Comparison of ENCODE assay signal across 8 cellular contexts in the genomic region with DNA sequence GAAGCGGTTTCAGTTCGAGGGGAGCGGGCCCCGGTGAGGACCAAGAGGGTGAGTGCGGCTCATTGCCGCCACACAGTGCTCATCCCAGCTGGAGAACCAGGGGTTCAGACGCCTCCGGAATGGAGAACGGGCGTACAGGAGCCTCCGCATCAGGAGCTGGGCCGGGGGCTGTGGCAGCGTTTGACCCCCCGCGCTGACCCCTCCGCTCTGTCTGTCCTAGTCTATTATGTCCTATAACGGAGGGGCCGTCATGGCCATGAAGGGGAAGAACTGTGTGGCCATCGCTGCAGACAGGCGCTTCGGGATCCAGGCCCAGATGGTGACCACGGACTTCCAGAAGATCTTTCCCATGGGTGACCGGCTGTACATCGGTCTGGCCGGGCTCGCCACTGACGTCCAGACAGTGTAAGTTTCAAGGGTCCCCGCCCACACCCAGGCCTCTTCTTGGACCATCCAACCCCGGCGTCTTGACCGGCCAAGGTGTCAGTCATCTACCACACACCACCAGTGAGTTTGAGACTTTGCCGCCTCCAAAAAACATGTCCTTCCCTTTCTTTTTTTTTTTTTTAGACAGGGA. TPM values are rescaled to one million over a fixed set of nuclear protein-coding genes. Genes with fewer than 3 reads are reported as not detected.
DNase-seq lines count a peak whose midpoint lies in the region; ATAC-seq and TF ChIP-seq lines count a peak whose summit lies in the region.

No MANE protein-coding gene starts in this region.

- H3K36me3 Mint-ChIP-seq in IgD-negative memory B cell (peaks cover 1% of the 10 kb centered on the region), nephron (ENCODE audit: low read depth) (peaks cover 18% of the 10 kb centered on the region)
- peaks cover 48% of the 10 kb centered on the region for H3K36me3 Mint-ChIP-seq in dendritic cell treated with granulocyte-macrophage colony-stimulating factor and Interleukin-4, amounts not matched to agents 40 ng/mL and 50 ng/mL, for 4 days (ENCODE audit: low read depth)

- intact Hi-C loops in dendritic cell treated with granulocyte-macrophage colony-stimulating factor and Interleukin-4, amounts not matched to agents 40 ng/mL and 50 ng/mL, for 4 days (cut with micrococcal nuclease), result loop anchor here (1.0 to 5.0 kb wide), 2 partner anchors 23 to 114 kb away; a partner anchor contains a TSS

- TF ChIP-seq CTCF in nephron (IDR thresholded peaks at IDR 0.05; ENCODE audit: unreplicated experiment in 3 of 3), result no peak

- peak overlapping the region; percentile 81 to 100 (median 98) for H3K4me3 Mint-ChIP-seq in IgD-negative memory B cell
- H3K4me3 Mint-ChIP-seq in dendritic cell treated with granulocyte-macrophage colony-stimulating factor and Interleukin-4, amounts not matched to agents 40 ng/mL and 50 ng/mL, for 4 days, result peak overlapping the region; percentile 97
- H3K4me3 Mint-ChIP-seq in nephron, result peak overlapping the region; percentile 93 to 95 (median 93)

- H3K27me3 Mint-ChIP-seq in IgD-negative memory B cell, result peaks cover 27% of the 10 kb centered on the region
- peaks cover 32% of the 10 kb centered on the region for H3K27me3 Mint-ChIP-seq in dendritic cell treated with granulocyte-macrophage colony-stimulating factor and Interleukin-4, amounts not matched to agents 40 ng/mL and 50 ng/mL, for 4 days
- H3K27me3 Mint-ChIP-seq in nephron (ENCODE audit: low read depth), result no peaks in the 10 kb centered on the region

- H3K9me3 Mint-ChIP-seq in IgD-negative memory B cell (peaks cover 0 to 3% (median 0%) of the 10 kb centered on the region in 3 donors), nephron (no peaks in the 10 kb centered on the region)
- no peaks in the 10 kb centered on the region for H3K9me3 Mint-ChIP-seq in dendritic cell treated with granulocyte-macrophage colony-stimulating factor and Interleukin-4, amounts not matched to agents 40 ng/mL and 50 ng/mL, for 4 days

- peaks cover 22 to 35% (median 24%) of the 10 kb centered on the region in 3 donors for H3K4me1 Mint-ChIP-seq in IgD-negative memory B cell
- peaks cover 50% of the 10 kb centered on the region for H3K4me1 Mint-ChIP-seq in dendritic cell treated with granulocyte-macrophage colony-stimulating factor and Interleukin-4, amounts not matched to agents 40 ng/mL and 50 ng/mL, for 4 days (ENCODE audit: low read depth)
- peaks cover 19% of the 10 kb centered on the region for H3K4me1 Mint-ChIP-seq in nephron

- DNase-seq in mesenteric fat pad (ENCODE audit: low spot score), result no peak
- DNase-seq in pons (ENCODE audit: low spot score), result no peak
- DNase-seq in HT-29 (ENCODE audit: low spot score), result no peak
- no peak for DNase-seq in inferior parietal cortex (ENCODE audit: extremely low spot score)

- peak; percentile 8 for ATAC-seq in GM19328 (IDR thresholded peaks at IDR 0.05; ENCODE audit: unreplicated experiment)

- H3K27ac Mint-ChIP-seq in IgD-negative memory B cell (peak overlapping the region; percentile 91 to 100 (median 95)), nephron (peak overlapping the region; percentile 55 to 82 (median 78))
- peak overlapping the region; percentile 95 for H3K27ac Mint-ChIP-seq in dendritic cell treated with granulocyte-macrophage colony-stimulating factor and Interleukin-4, amounts not matched to agents 40 ng/mL and 50 ng/mL, for 4 days

RNA-seq across cellular contexts. Expression of a gene that starts 0.5 kb away (rescaled TPM):
- 426 TPM for polyA plus RNA-seq in IgD-negative memory B cell
- total RNA-seq in mesenteric fat pad, result 145 TPM
- 828 and 837 TPM in 2 replicates for total RNA-seq in HT-29 (2014; rRNA removed; shearing (Covaris generic))

RNA-seq across cellular contexts. Expression of a gene that starts 4.9 kb away (rescaled TPM):
- not detected for polyA plus RNA-seq in IgD-negative memory B cell
- 40.7 TPM for total RNA-seq in mesenteric fat pad
- total RNA-seq in HT-29 (2014; rRNA removed; shearing (Covaris generic)), result 8.7 and 18.9 TPM in 2 replicates

RNA-seq across cellular contexts. Expression of a gene that starts 22.9 kb away (rescaled TPM):
- 29.1 TPM for polyA plus RNA-seq in IgD-negative memory B cell
- 44.6 TPM for total RNA-seq in mesenteric fat pad
- 54.0 and 100 TPM in 2 replicates for total RNA-seq in HT-29 (2014; rRNA removed; shearing (Covaris generic))

RNA-seq across cellular contexts. Expression of a gene that starts 46.3 kb away (rescaled TPM):
- 11.5 TPM for polyA plus RNA-seq in IgD-negative memory B cell
- 41.6 TPM for total RNA-seq in mesenteric fat pad
- 39.6 and 62.1 TPM in 2 replicates for total RNA-seq in HT-29 (2014; rRNA removed; shearing (Covaris generic))

RNA-seq across cellular contexts. Expression of a gene that starts 47.9 kb away (rescaled TPM):
- polyA plus RNA-seq in IgD-negative memory B cell, result 7.9 TPM
- 77.0 TPM for total RNA-seq in mesenteric fat pad
- total RNA-seq in HT-29 (2014; rRNA removed; shearing (Covaris generic)), result 219 and 252 TPM in 2 replicates
